In genomic region chr6:44386364-44386928, GRCh38 we compare ENCODE assay signal across 8 cellular contexts. TPM values are rescaled to one million over a fixed set of nuclear protein-coding genes. Genes with fewer than 3 reads are reported as not detected.
DNase-seq lines count a peak whose midpoint lies in the region; ATAC-seq lines count a peak whose summit lies in the region.

No MANE protein-coding gene starts in this region.

- no peaks in the 10 kb centered on the region for H3K9me3 Mint-ChIP-seq in activated T-cell treated with anti-CD3 and anti-CD28 coated beads, Interleukin-2, amount 50 U/mL, for 72 hours
- H3K9me3 Mint-ChIP-seq in activated naive CD8-positive, alpha-beta T cell treated with anti-CD3 and anti-CD28 coated beads, Interleukin-2, amount 50 U/mL, for 24 hours: no peaks in the 10 kb centered on the region

- H3K9ac ChIP-seq in stomach smooth muscle (ENCODE audit: low read length in 2 of 2): peak overlapping the region; percentile 93 to 94

- H3K27me3 ChIP-seq in stomach smooth muscle (ENCODE audit: control insufficient read depth in 1 of 2, insufficient read depth in 2 of 2, low read length in 2 of 2): no peaks in the 10 kb centered on the region

- H3K27me3 Mint-ChIP-seq in activated T-cell treated with anti-CD3 and anti-CD28 coated beads, Interleukin-2, amount 50 U/mL, for 72 hours (ENCODE audit: low read depth): peaks cover 6% of the 10 kb centered on the region
- H3K27me3 Mint-ChIP-seq in activated naive CD8-positive, alpha-beta T cell treated with anti-CD3 and anti-CD28 coated beads, Interleukin-2, amount 50 U/mL, for 24 hours: peaks cover 3% of the 10 kb centered on the region

- peak overlapping the region; percentile 90 for H3K27ac Mint-ChIP-seq in activated T-cell treated with anti-CD3 and anti-CD28 coated beads, Interleukin-2, amount 50 U/mL, for 72 hours
- peak overlapping the region; percentile 99 for H3K27ac Mint-ChIP-seq in activated naive CD8-positive, alpha-beta T cell treated with anti-CD3 and anti-CD28 coated beads, Interleukin-2, amount 50 U/mL, for 24 hours

- peaks cover 42% of the 10 kb centered on the region for H3K4me1 Mint-ChIP-seq in activated T-cell treated with anti-CD3 and anti-CD28 coated beads, Interleukin-2, amount 50 U/mL, for 72 hours (ENCODE audit: low read depth)
- peaks cover 38% of the 10 kb centered on the region for H3K4me1 Mint-ChIP-seq in activated naive CD8-positive, alpha-beta T cell treated with anti-CD3 and anti-CD28 coated beads, Interleukin-2, amount 50 U/mL, for 24 hours

- H3K27ac ChIP-seq in stomach smooth muscle (ENCODE audit: low read length): peak overlapping the region; percentile 97

- H3K36me3 Mint-ChIP-seq in activated T-cell treated with anti-CD3 and anti-CD28 coated beads, Interleukin-2, amount 50 U/mL, for 72 hours (ENCODE audit: insufficient read depth in 2 of 2): peaks cover 3 to 10% of the 10 kb centered on the region in 2 donors
- H3K36me3 Mint-ChIP-seq in activated naive CD8-positive, alpha-beta T cell treated with anti-CD3 and anti-CD28 coated beads, Interleukin-2, amount 50 U/mL, for 24 hours (ENCODE audit: low read depth): peaks cover 27% of the 10 kb centered on the region

- ATAC-seq in activated T-cell treated with anti-CD3 and anti-CD28 coated beads, Interleukin-2, amount 50 U/mL, for 72 hours (replicated peaks in 1 of 2): no peak
- ATAC-seq in activated naive CD8-positive, alpha-beta T cell treated with anti-CD3 and anti-CD28 coated beads, Interleukin-2, amount 50 U/mL, for 24 hours: no peak
- ATAC-seq in GM21576 (IDR thresholded peaks at IDR 0.05; ENCODE audit: unreplicated experiment): no peak

- peaks cover 14% of the 10 kb centered on the region for H3K4me1 ChIP-seq in stomach smooth muscle (ENCODE audit: control insufficient read depth, insufficient read depth, low read length)

- peak overlapping the region; percentile 97 to 98 for H3K4me3 Mint-ChIP-seq in activated T-cell treated with anti-CD3 and anti-CD28 coated beads, Interleukin-2, amount 50 U/mL, for 72 hours
- H3K4me3 Mint-ChIP-seq in activated naive CD8-positive, alpha-beta T cell treated with anti-CD3 and anti-CD28 coated beads, Interleukin-2, amount 50 U/mL, for 24 hours: peak overlapping the region; percentile 98

- peaks cover 3% of the 10 kb centered on the region in 2 donors for H3K36me3 ChIP-seq in stomach smooth muscle (ENCODE audit: control insufficient read depth in 2 of 2, insufficient read depth in 2 of 2, low read length in 2 of 2)

- no peak for DNase-seq in activated T-cell treated with anti-CD3 and anti-CD28 coated beads, Interleukin-2, amount 50 U/mL, for 72 hours
- DNase-seq in activated T-cell treated with anti-CD3 and anti-CD28 coated beads for 4 hours (no peak), epidermal melanocyte (ENCODE audit: insufficient read length, low spot score) (no peak)
- DNase-seq in activated naive CD8-positive, alpha-beta T cell treated with anti-CD3 and anti-CD28 coated beads, Interleukin-2, amount 50 U/mL, for 24 hours: no peak
- DNase-seq in central memory CD4-positive, alpha-beta T cell: no peak

- H3K9me3 ChIP-seq in stomach smooth muscle (ENCODE audit: control insufficient read depth in 2 of 2, low read length in 2 of 2): no peaks in the 10 kb centered on the region

- H3K4me3 ChIP-seq in iPS-11a (ENCODE audit: low read depth, low read length): peak overlapping the region; percentile 86
- H3K4me3 ChIP-seq in stomach smooth muscle (ENCODE audit: low read length in 2 of 2): peak overlapping the region; percentile 94 to 95

RNA-seq across cellular contexts. Expression of gene CDC5L, which starts 1.1 kb away (rescaled TPM):
- 10 to 100 TPM; 17.9 to 19.3 TPM for total RNA-seq in activated T-cell treated with anti-CD3 and anti-CD28 coated beads, Interleukin-2, amount 50 U/mL, for 72 hours

RNA-seq across cellular contexts. Expression of gene SPATS1, which starts 44.0 kb away (rescaled TPM):
- total RNA-seq in activated T-cell treated with anti-CD3 and anti-CD28 coated beads, Interleukin-2, amount 50 U/mL, for 72 hours: not detected
